ENCODE assay signal across 1 cellular context in the genomic region with DNA sequence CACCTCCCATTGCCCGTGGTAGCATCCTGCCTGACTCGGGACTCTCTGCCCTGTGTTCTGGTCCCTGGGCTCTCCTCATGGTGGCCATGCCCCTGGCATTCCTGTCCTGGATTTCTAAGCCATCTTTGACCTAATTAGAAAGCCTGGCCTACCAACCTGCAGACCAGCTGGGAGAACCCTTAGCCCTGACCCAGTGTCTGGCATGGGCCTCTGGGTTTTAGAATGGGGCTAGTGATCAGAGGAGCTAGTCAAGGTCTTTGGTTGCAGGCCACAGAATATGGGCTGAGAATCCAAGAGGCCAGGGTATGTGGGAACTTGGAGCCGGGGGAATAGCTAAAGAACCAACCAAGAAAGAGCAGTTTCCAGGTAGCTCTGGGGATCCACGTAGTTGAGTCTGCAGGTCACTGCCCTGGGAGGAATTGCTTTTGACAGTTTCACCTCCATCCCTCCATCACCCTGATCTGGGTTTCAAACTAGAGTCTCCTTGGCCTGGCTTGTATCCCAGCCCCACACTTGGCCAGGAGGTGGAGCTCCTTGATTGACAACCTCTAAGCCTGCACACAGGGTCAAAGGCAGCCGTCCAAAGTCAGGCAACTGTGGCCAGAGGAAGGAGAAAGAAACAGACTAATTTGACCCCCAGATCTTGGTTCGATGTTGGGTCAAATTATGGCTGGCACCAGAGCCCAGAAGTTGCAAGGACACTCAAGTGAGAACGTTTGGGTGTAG.
TF ChIP-seq lines count a peak whose summit lies in the region.

No MANE protein-coding gene starts in this region.

TF ChIP-seq in endothelial cell of umbilical vein, 7 proteins besides CTCF, POLR2A, EP300 and RAD21 (continued from another document):
- no peak for TF ChIP-seq FOS (IDR thresholded peaks at IDR 0.05; ENCODE audit: borderline replicate concordance, insufficient read depth, low read length)
